In the genomic region with DNA sequence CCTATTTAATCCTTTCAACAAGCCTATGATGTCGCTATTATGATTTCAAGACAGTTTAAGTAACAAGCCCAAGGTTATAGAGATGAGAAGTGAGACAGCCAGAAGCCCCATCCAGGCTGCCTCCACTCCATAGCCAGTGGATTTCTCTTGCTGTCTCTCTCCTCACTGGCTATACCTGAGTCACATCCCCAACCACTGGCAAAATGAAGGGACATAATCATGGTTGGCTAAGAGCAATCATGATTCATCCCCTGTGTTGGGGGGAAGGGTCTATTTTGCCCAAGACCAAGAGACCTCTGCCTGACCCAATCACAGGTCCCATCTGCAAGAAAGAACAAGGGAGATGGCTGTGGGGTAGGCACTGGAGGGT, we compare ENCODE assay signal across 16 cellular contexts.
DNase-seq lines count a peak whose midpoint lies in the region; ATAC-seq, FAIRE-seq and TF ChIP-seq lines count a peak whose summit lies in the region.
"Had no signal": no experiment of that assay in that cellular context is flagged by ENCODE, and none has a peak within 500 bp of the region (broad histone marks: within the 10 kb centered on the region; RNA-seq: fewer than 3 reads in every experiment).

No MANE protein-coding gene starts in this region.

- CTCF ChIA-PET in activated naive CD4-positive, alpha-beta T cell treated with anti-CD3 and anti-CD28 coated beads, Interleukin-2, amount 10 ng/mL, durations not matched to agents 7 days and 5 days (lab: Charles Lee) = no interaction called here

- peaks cover 9% of the 10 kb centered on the region for H3K4me1 ChIP-seq in astrocyte (ENCODE audit: insufficient read depth, low read length)

- ATAC-seq in HG03045 (IDR thresholded peaks at IDR 0.05; ENCODE audit: unreplicated experiment) = no peak
- ATAC-seq: activated naive CD8-positive, alpha-beta T cell treated with anti-CD3 and anti-CD28 coated beads, Interleukin-2, amount 50 U/mL, for 24 hours had no signal

- FAIRE-seq in astrocyte (lab: Jason Lieb, UNC) = peak; percentile 43

- H3K4me3 ChIP-seq in astrocyte (ENCODE audit: insufficient read depth, low read depth, low read length) = no peak overlapping the region
- H3K4me3 ChIP-seq: esophagus squamous epithelium, thyroid gland had no signal

- H3K27me3 ChIP-seq in astrocyte (ENCODE audit: insufficient read depth, low read length) = peaks cover 2% of the 10 kb centered on the region
- H3K27me3 ChIP-seq: esophagus squamous epithelium, thyroid gland had no signal

- DNase-seq in activated naive CD4-positive, alpha-beta T cell treated with anti-CD3 and anti-CD28 coated beads, Interleukin-2, amount 10 ng/mL, durations not matched to agents 7 days and 5 days = no peak
- no peak for DNase-seq in activated naive CD4-positive, alpha-beta T cell (lab: John Stamatoyannopoulos, UW)
- DNase-seq in HFFc6 (peak; percentile 26), astrocyte (ENCODE audit: low read depth) (no peak), osteocyte (ENCODE audit: extremely low spot score, unreplicated experiment) (no peak), SIG-M5 (lab: John Stamatoyannopoulos, UW) (no peak)
- DNase-seq in effector CD4-positive, alpha-beta T cell = no peak
- DNase-seq: activated B cell treated with CpG ODN at 0.5 μM for 24 hours; activated naive CD8-positive, alpha-beta T cell treated with anti-CD3 and anti-CD28 coated beads, Interleukin-2, amount 50 U/mL, for 24 hours; DMS79 treated with DMSO at 0.1 percent for 48 hours; esophagus squamous epithelium; naive B cell; thyroid gland had no signal

- H3K27ac Mint-ChIP-seq in activated naive CD4-positive, alpha-beta T cell treated with anti-CD3 and anti-CD28 coated beads, Interleukin-2, amount 10 ng/mL, durations not matched to agents 7 days and 5 days = peak overlapping the region; percentile 17
- H3K27ac Mint-ChIP-seq in HFFc6 (peak overlapping the region; percentile 56), astrocyte (ENCODE audit: unreplicated experiment) (no peak overlapping the region), osteocyte (ENCODE audit: unreplicated experiment) (peak overlapping the region; percentile 54)
- H3K27ac Mint-ChIP-seq: activated B cell treated with CpG ODN at 0.5 μM for 24 hours; activated naive CD8-positive, alpha-beta T cell treated with anti-CD3 and anti-CD28 coated beads, Interleukin-2, amount 50 U/mL, for 24 hours; B cell; progenitor cell of endocrine pancreas had no signal

- H4K20me1 ChIP-seq in astrocyte (ENCODE audit: insufficient read depth, low read length) = no peaks in the 10 kb centered on the region

- H3K36me3 ChIP-seq in astrocyte (ENCODE audit: insufficient read depth, low read length) = no peaks in the 10 kb centered on the region
- H3K36me3 ChIP-seq: esophagus squamous epithelium, thyroid gland had no signal

- H3K27ac ChIP-seq in astrocyte (ENCODE audit: low read depth, low read length) = no peak overlapping the region
- H3K27ac ChIP-seq: esophagus squamous epithelium, thyroid gland had no signal

- no peak overlapping the region for H3K4me3 Mint-ChIP-seq in activated naive CD4-positive, alpha-beta T cell treated with anti-CD3 and anti-CD28 coated beads, Interleukin-2, amount 10 ng/mL, durations not matched to agents 7 days and 5 days
- H3K4me3 Mint-ChIP-seq in HFFc6 = peak overlapping the region; percentile 55; the same call in 1 of the 2 replicates
- H3K4me3 Mint-ChIP-seq in astrocyte (ENCODE audit: unreplicated experiment) = no peak overlapping the region
- no peak overlapping the region for H3K4me3 Mint-ChIP-seq in osteocyte (ENCODE audit: unreplicated experiment)
- H3K4me3 Mint-ChIP-seq: activated B cell treated with CpG ODN at 0.5 μM for 24 hours; activated naive CD8-positive, alpha-beta T cell treated with anti-CD3 and anti-CD28 coated beads, Interleukin-2, amount 50 U/mL, for 24 hours; B cell; naive B cell had no signal

- peaks cover 20% of the 10 kb centered on the region for H3K36me3 Mint-ChIP-seq in activated naive CD4-positive, alpha-beta T cell treated with anti-CD3 and anti-CD28 coated beads, Interleukin-2, amount 10 ng/mL, durations not matched to agents 7 days and 5 days
- H3K36me3 Mint-ChIP-seq in HFFc6 (ENCODE audit: low read depth) (no peaks in the 10 kb centered on the region), astrocyte (ENCODE audit: low read depth, unreplicated experiment) (peaks cover 1% of the 10 kb centered on the region), osteocyte (ENCODE audit: unreplicated experiment) (no peaks in the 10 kb centered on the region)

- peaks cover 2% of the 10 kb centered on the region for H3K9me3 Mint-ChIP-seq in activated naive CD4-positive, alpha-beta T cell treated with anti-CD3 and anti-CD28 coated beads, Interleukin-2, amount 10 ng/mL, durations not matched to agents 7 days and 5 days
- H3K9me3 Mint-ChIP-seq in HFFc6 = no peaks in the 10 kb centered on the region
- H3K9me3 Mint-ChIP-seq in astrocyte (ENCODE audit: unreplicated experiment) = no peaks in the 10 kb centered on the region
- no peaks in the 10 kb centered on the region for H3K9me3 Mint-ChIP-seq in osteocyte (ENCODE audit: unreplicated experiment)
- H3K9me3 Mint-ChIP-seq: activated B cell treated with CpG ODN at 0.5 μM for 24 hours; activated naive CD8-positive, alpha-beta T cell treated with anti-CD3 and anti-CD28 coated beads, Interleukin-2, amount 50 U/mL, for 24 hours had no signal

- peak overlapping the region; percentile 36 for H3K4me2 ChIP-seq in astrocyte (ENCODE audit: low read length)

- H3K4me1 Mint-ChIP-seq in activated naive CD4-positive, alpha-beta T cell treated with anti-CD3 and anti-CD28 coated beads, Interleukin-2, amount 10 ng/mL, durations not matched to agents 7 days and 5 days = peaks cover 78% of the 10 kb centered on the region
- H3K4me1 Mint-ChIP-seq in HFFc6 (ENCODE audit: low read depth) = peaks cover 33% of the 10 kb centered on the region
- H3K4me1 Mint-ChIP-seq in astrocyte (ENCODE audit: low read depth, unreplicated experiment) = peaks cover 10% of the 10 kb centered on the region
- peaks cover 19% of the 10 kb centered on the region for H3K4me1 Mint-ChIP-seq in osteocyte (ENCODE audit: unreplicated experiment)

- no peaks in the 10 kb centered on the region for H3K9me3 ChIP-seq in astrocyte (ENCODE audit: insufficient read depth, low read depth, low read length)
- H3K9me3 ChIP-seq: esophagus squamous epithelium, thyroid gland had no signal

- no peaks in the 10 kb centered on the region for H3K27me3 Mint-ChIP-seq in activated naive CD4-positive, alpha-beta T cell treated with anti-CD3 and anti-CD28 coated beads, Interleukin-2, amount 10 ng/mL, durations not matched to agents 7 days and 5 days
- H3K27me3 Mint-ChIP-seq in HFFc6 (ENCODE audit: insufficient read depth) (no peaks in the 10 kb centered on the region; the same call in none of the 2 replicates), astrocyte (ENCODE audit: low read depth, unreplicated experiment) (peaks cover 11% of the 10 kb centered on the region), osteocyte (ENCODE audit: unreplicated experiment) (no peaks in the 10 kb centered on the region)
- H3K27me3 Mint-ChIP-seq: activated naive CD8-positive, alpha-beta T cell treated with anti-CD3 and anti-CD28 coated beads, Interleukin-2, amount 50 U/mL, for 24 hours; B cell had no signal

- no peaks in the 10 kb centered on the region for H3K79me2 ChIP-seq in astrocyte (ENCODE audit: insufficient read depth, low read length)

- TF ChIP-seq CTCF in HFFc6 (IDR thresholded peaks at IDR 0.05) = no peak
- TF ChIP-seq CTCF in astrocyte (IDR thresholded peaks at IDR 0.05; ENCODE audit: insufficient read depth, low read depth, low read length) = no peak
- TF ChIP-seq CTCF in osteocyte (IDR thresholded peaks at IDR 0.05) = no peak

- H2AFZ ChIP-seq in astrocyte (ENCODE audit: low read depth, low read length) = no peak overlapping the region

- H3K9ac ChIP-seq in astrocyte (ENCODE audit: low read length) = no peak overlapping the region
